ENCODE assay signal across 13 cellular contexts in the genomic region with DNA sequence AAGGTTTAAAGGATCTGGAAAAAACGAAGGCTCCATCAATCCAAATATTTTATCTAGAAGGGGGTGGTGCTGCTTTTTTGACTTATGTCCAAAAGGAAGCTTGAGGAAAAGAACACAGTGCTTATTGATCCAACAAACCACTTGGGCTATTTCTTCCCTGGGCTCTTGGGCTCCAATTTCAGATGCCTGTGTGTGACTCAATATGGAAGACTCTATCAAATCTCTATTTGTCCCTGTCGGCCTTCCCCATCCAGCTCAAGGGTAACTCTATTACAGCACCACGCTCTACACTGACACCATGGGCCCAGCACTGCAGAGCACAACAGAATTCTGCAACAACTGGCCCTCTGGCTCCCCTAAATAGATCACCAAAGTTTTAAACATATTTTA. TPM values are rescaled to one million over a fixed set of nuclear protein-coding genes. Genes with fewer than 3 reads are reported as not detected.
A peak's percentile ranks its signal among the peaks of the same experiment; 100 is the strongest.
DNase-seq lines count a peak whose midpoint lies in the region; ATAC-seq and TF ChIP-seq lines count a peak whose summit lies in the region.
"Had no signal": no experiment of that assay in that cellular context is flagged by ENCODE, and none has a peak within 500 bp of the region (broad histone marks: within the 10 kb centered on the region; RNA-seq: fewer than 3 reads in every experiment).

No MANE protein-coding gene starts in this region.

- peak overlapping the region; percentile 61 to 65 for H3K27ac Mint-ChIP-seq in natural killer cell
- H3K27ac Mint-ChIP-seq in natural killer cell treated with Interleukin-12 subunit alpha and Interleukin-12 subunit beta and Interleukin-15 and Interleukin-18, amount 100 ng/mL, for 72 hours: no peak overlapping the region
- H3K27ac Mint-ChIP-seq: B cell, progenitor cell of endocrine pancreas had no signal

- ATAC-seq in natural killer cell (no peak), GM19023 (IDR thresholded peaks at IDR 0.05; ENCODE audit: unreplicated experiment) (no peak), HG02759 (IDR thresholded peaks at IDR 0.05; ENCODE audit: unreplicated experiment) (no peak)
- no peak for ATAC-seq in natural killer cell treated with Interleukin-12 subunit alpha and Interleukin-12 subunit beta and Interleukin-15 and Interleukin-18, amount 100 ng/mL, for 72 hours
- ATAC-seq: left lobe of liver had no signal

- peaks cover 79 to 87% of the 10 kb centered on the region in 2 donors for H3K4me1 Mint-ChIP-seq in natural killer cell
- H3K4me1 Mint-ChIP-seq in natural killer cell treated with Interleukin-12 subunit alpha and Interleukin-12 subunit beta and Interleukin-15 and Interleukin-18, amount 100 ng/mL, for 72 hours (ENCODE audit: low read depth in 2 of 2): peaks cover 70% of the 10 kb centered on the region in 2 donors

- no peak overlapping the region for H2AFZ ChIP-seq in MM.1S (ENCODE audit: low read length)

- H3K9me3 ChIP-seq in esophagus (ENCODE audit: control insufficient read depth in 2 of 2, insufficient read depth in 1 of 2, low read depth in 1 of 2, low read length in 1 of 2) (no peaks in the 10 kb centered on the region), prostate gland (no peaks in the 10 kb centered on the region), MM.1S (replicated peaks; ENCODE audit: insufficient read depth, low read length) (no peaks in the 10 kb centered on the region)

- H3K27me3 Mint-ChIP-seq in natural killer cell (ENCODE audit: low read depth in 2 of 2): no peaks in the 10 kb centered on the region
- no peaks in the 10 kb centered on the region for H3K27me3 Mint-ChIP-seq in natural killer cell treated with Interleukin-12 subunit alpha and Interleukin-12 subunit beta and Interleukin-15 and Interleukin-18, amount 100 ng/mL, for 72 hours
- H3K27me3 Mint-ChIP-seq: B cell, progenitor cell of endocrine pancreas had no signal

- WGBS in esophagus, 2 donors: 44 to 48% methylated on average over 3 of the region's 3 CpGs
- WGBS in prostate gland: 18% methylated on average over 3 of the region's 3 CpGs

- H3K4me1 ChIP-seq in esophagus (ENCODE audit: control insufficient read depth in 2 of 2, insufficient read depth in 2 of 2, low read length in 1 of 2) (peaks cover 22 to 37% of the 10 kb centered on the region in 2 donors), prostate gland (replicated peaks) (peaks cover 64% of the 10 kb centered on the region), MM.1S (ENCODE audit: low read length) (no peaks in the 10 kb centered on the region)

- TF ChIP-seq CTCF in natural killer cell (IDR thresholded peaks at IDR 0.05): no peak
- no peak for TF ChIP-seq CTCF in prostate gland (IDR thresholded peaks at IDR 0.05)
- TF ChIP-seq CTCF in MM.1S (IDR thresholded peaks at IDR 0.05; ENCODE audit: low read length): no peak

- no peaks in the 10 kb centered on the region for H3F3A ChIP-seq in MM.1S (ENCODE audit: insufficient read depth, low read length)

- no peaks in the 10 kb centered on the region for H3K9me3 Mint-ChIP-seq in natural killer cell
- H3K9me3 Mint-ChIP-seq in natural killer cell treated with Interleukin-12 subunit alpha and Interleukin-12 subunit beta and Interleukin-15 and Interleukin-18, amount 100 ng/mL, for 72 hours: no peaks in the 10 kb centered on the region

- no peaks in the 10 kb centered on the region for H3K27me3 ChIP-seq in esophagus (ENCODE audit: control insufficient read depth in 1 of 2, insufficient read depth in 2 of 2, low read length in 2 of 2)
- no peaks in the 10 kb centered on the region for H3K27me3 ChIP-seq in prostate gland (replicated peaks; ENCODE audit: insufficient read depth)
- H3K27me3 ChIP-seq in MM.1S (replicated peaks; ENCODE audit: insufficient read depth, low read length): no peaks in the 10 kb centered on the region

- no peak overlapping the region for H3K4me2 ChIP-seq in MM.1S (ENCODE audit: low read depth, low read length)

- intact Hi-C loops in natural killer cell (cut with micrococcal nuclease): no loop called here
- intact Hi-C loops in prostate gland (cut with DNase I): no loop called here

- H3K36me3 Mint-ChIP-seq in natural killer cell: no peaks in the 10 kb centered on the region
- H3K36me3 Mint-ChIP-seq in natural killer cell treated with Interleukin-12 subunit alpha and Interleukin-12 subunit beta and Interleukin-15 and Interleukin-18, amount 100 ng/mL, for 72 hours: no peaks in the 10 kb centered on the region

- H3K4me3 ChIP-seq in esophagus (ENCODE audit: low read depth in 1 of 2, low read length in 2 of 2) (no peak overlapping the region), prostate gland (no peak overlapping the region), MM.1S (ENCODE audit: low read length) (no peak overlapping the region)

- H3K36me3 ChIP-seq in esophagus (ENCODE audit: control insufficient read depth in 2 of 2, insufficient read depth in 2 of 2, low read length in 1 of 2) (peaks cover 0 to 6% of the 10 kb centered on the region in 2 donors), prostate gland (no peaks in the 10 kb centered on the region), MM.1S (replicated peaks; ENCODE audit: insufficient read depth, low read length) (no peaks in the 10 kb centered on the region; the same call in 1 of the 2 replicates)

- no peak for DNase-seq in natural killer cell
- DNase-seq in natural killer cell treated with Interleukin-12 subunit alpha and Interleukin-12 subunit beta and Interleukin-15 and Interleukin-18, amount 100 ng/mL, for 72 hours (ENCODE audit: low spot score): no peak
- peak; percentile 61 for DNase-seq in prostate gland (ENCODE audit: low spot score)
- no peak for DNase-seq in MM.1S
- no peak for DNase-seq in cerebellum (ENCODE audit: low spot score)
- DNase-seq: activated CD4-positive, CD25-positive, alpha-beta regulatory T cell; activated effector memory CD4-positive, alpha-beta T cell treated with Interleukin-2 at 50 U/mL for 16 hours had no signal

- peak overlapping the region; percentile 76 to 80 for H3K27ac ChIP-seq in esophagus (ENCODE audit: low read depth in 2 of 2, low read length in 1 of 2)
- H3K27ac ChIP-seq in prostate gland: peak overlapping the region; percentile 83 to 96
- no peak overlapping the region for H3K27ac ChIP-seq in MM.1S (ENCODE audit: low read length)

- no peak overlapping the region for H3K4me3 Mint-ChIP-seq in natural killer cell
- H3K4me3 Mint-ChIP-seq in natural killer cell treated with Interleukin-12 subunit alpha and Interleukin-12 subunit beta and Interleukin-15 and Interleukin-18, amount 100 ng/mL, for 72 hours: no peak overlapping the region
- H3K4me3 Mint-ChIP-seq: B cell had no signal

- H3K79me2 ChIP-seq in MM.1S (ENCODE audit: low read length): peaks cover 96% of the 10 kb centered on the region

- no peaks in the 10 kb centered on the region for H3K9me2 ChIP-seq in MM.1S (replicated peaks; ENCODE audit: insufficient read depth, low read length)

- H3K9ac ChIP-seq in MM.1S (ENCODE audit: low read length): no peak overlapping the region

- H4K20me1 ChIP-seq in MM.1S (ENCODE audit: insufficient read depth, low read length): peaks cover 9% of the 10 kb centered on the region; the same call in 1 of the 2 replicates

- TF ChIP-seq POLR2A in prostate gland (IDR thresholded peaks at IDR 0.05): no peak

RNA-seq across cellular contexts. Expression of gene CAPZB, which starts 51.7 kb away (rescaled TPM):
- 100 to 1,000 TPM; 369 to 393 (median 375) TPM for total RNA-seq in natural killer cell
- 100 to 1,000 TPM; 270 to 359 TPM for total RNA-seq in natural killer cell treated with Interleukin-12 subunit alpha and Interleukin-12 subunit beta and Interleukin-15 and Interleukin-18, amount 100 ng/mL, for 72 hours
- polyA plus RNA-seq in esophagus: 100 to 1,000 TPM; 221 to 272 TPM
- total RNA-seq in prostate gland: 100 to 1,000 TPM; 139 to 150 TPM
- total RNA-seq in cerebellum: 45.8 TPM

Comparison
In these comparisons a context has a peak if more than half of its experiments do, and no peak if none do; other contexts are left out.
1. H3K27ac Mint-ChIP-seq: peak in natural killer cell (2 of 2); none in natural killer cell treated with Interleukin-12 subunit alpha and Interleukin-12 subunit beta and Interleukin-15 and Interleukin-18, amount 100 ng/mL, for 72 hours (0 of 2).